Comparison of ENCODE assay signal across 9 cellular contexts in the genomic region with DNA sequence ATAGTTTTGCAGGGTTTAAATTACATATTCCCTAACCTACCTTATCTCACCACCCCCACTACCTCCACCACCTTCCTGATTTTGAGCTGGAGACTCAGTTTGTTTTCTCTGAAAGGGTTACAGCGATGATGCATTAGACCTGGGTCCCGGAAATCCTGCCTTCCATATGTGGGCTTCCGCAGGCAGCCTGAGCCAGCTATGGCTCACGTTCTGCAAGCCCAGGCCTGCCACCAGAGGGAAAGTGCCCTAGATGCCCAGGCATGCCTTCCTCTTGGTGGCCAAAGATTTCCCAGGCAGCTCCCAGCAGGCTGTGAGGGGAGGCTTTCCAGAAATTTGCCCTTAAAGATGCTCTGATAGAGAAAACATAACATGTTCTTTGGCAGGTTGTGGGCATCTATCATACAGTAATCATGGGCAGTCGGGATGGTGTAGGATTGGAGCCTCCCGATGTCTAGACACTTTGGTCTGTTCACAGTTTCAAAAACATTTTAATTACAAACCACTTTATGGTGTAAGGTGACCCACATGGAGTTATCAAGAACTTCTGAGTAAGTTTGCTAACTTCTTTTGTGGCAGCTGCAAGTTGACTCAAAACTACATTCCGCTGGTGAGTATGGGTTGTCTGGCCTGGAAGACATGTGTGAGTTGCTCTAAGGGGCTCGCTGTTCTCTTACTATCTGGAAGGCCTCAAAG.
DNase-seq lines count a peak whose midpoint lies in the region; ATAC-seq and TF ChIP-seq lines count a peak whose summit lies in the region.
"Had no signal": no experiment of that assay in that cellular context is flagged by ENCODE, and none has a peak within 500 bp of the region (broad histone marks: within the 10 kb centered on the region; RNA-seq: fewer than 3 reads in every experiment).

No MANE protein-coding gene starts in this region.

- peak in 3 of 4 experiments; percentile 73 to 81 (median 76) for ATAC-seq in T-cell (replicated peaks in 1 of 4)
- ATAC-seq in GM18907 (IDR thresholded peaks at IDR 0.05; ENCODE audit: unreplicated experiment), result no peak
- ATAC-seq in HG03025 (IDR thresholded peaks at IDR 0.05; ENCODE audit: low FRiP score, unreplicated experiment), result no peak

- no peaks in the 10 kb centered on the region for H3K9me3 Mint-ChIP-seq in T-cell
- H3K9me3 Mint-ChIP-seq: brain had no signal

- H3K27ac ChIP-seq in breast epithelium (peak overlapping the region; percentile 1 to 33), suprapubic skin (peak overlapping the region; percentile 50)

- POLR2A ChIA-PET in T-cell (lab: Charles Lee), result no interaction called here

- H3K4me3 Mint-ChIP-seq in T-cell, result peak overlapping the region; percentile 26 to 40 (median 31)
- H3K4me3 Mint-ChIP-seq: brain had no signal

- peak in 1 of 3 donors; percentile 50 for TF ChIP-seq CTCF in breast epithelium (IDR thresholded peaks at IDR 0.05)
- peak in 1 of 2 donors; percentile 1 for TF ChIP-seq CTCF in suprapubic skin (IDR thresholded peaks at IDR 0.05)

- H3K9me3 ChIP-seq in breast epithelium (no peaks in the 10 kb centered on the region), suprapubic skin (no peaks in the 10 kb centered on the region)

- no peaks in the 10 kb centered on the region for H3K36me3 ChIP-seq in breast epithelium
- no peaks in the 10 kb centered on the region for H3K36me3 ChIP-seq in suprapubic skin

- intact Hi-C loops in breast epithelium (cut with DNase I; ENCODE audit: low total_unique reads), result no loop called here

- H3K27me3 Mint-ChIP-seq in T-cell, result no peaks in the 10 kb centered on the region

- H3K27me3 ChIP-seq in breast epithelium (no peaks in the 10 kb centered on the region), suprapubic skin (no peaks in the 10 kb centered on the region)

- no peak for TF ChIP-seq EP300 in suprapubic skin (IDR thresholded peaks at IDR 0.05)

- H3K4me3 ChIP-seq in breast epithelium (no peak overlapping the region), suprapubic skin (no peak overlapping the region)

- CTCF ChIA-PET in T-cell (lab: Charles Lee), result interaction anchor here in 1 of 2 donors (1.7 kb wide), 1 partner anchor 46 kb away, joined by 6 read pairs; no protein-coding TSS in a partner anchor

- peak overlapping the region; percentile 58 to 79 for H3K27ac Mint-ChIP-seq in T-cell

- H3K4me1 Mint-ChIP-seq in T-cell, result peaks cover 38 to 47% (median 41%) of the 10 kb centered on the region in 3 donors

- H3K4me1 ChIP-seq in breast epithelium, result no peaks in the 10 kb centered on the region
- peaks cover 31% of the 10 kb centered on the region for H3K4me1 ChIP-seq in suprapubic skin

- TF ChIP-seq POLR2A in breast epithelium (IDR thresholded peaks at IDR 0.05) (no peak), suprapubic skin (IDR thresholded peaks at IDR 0.05) (no peak)

- peak; percentile 21 for DNase-seq in activated gamma-delta T cell treated with Interleukin-2 at 50 U/mL for 16 hours
- no peak for DNase-seq in activated gamma-delta T cell (lab: John Stamatoyannopoulos, UW)
- DNase-seq in T-cell, result peak in 32 of 34 experiments; percentile 6 to 63 (median 39)
- peak in 1 of 2 donors; percentile 82 for DNase-seq in breast epithelium (ENCODE audit: low spot score in 2 of 2)
- DNase-seq in suprapubic skin (ENCODE audit: low spot score in 2 of 2), result no peak
- no peak for DNase-seq in GM03348 (ENCODE audit: low spot score)

- WGBS in suprapubic skin, result 63% methylated on average over 8 of the region's 8 CpGs

- H3K36me3 Mint-ChIP-seq in T-cell, result no peaks in the 10 kb centered on the region
- H3K36me3 Mint-ChIP-seq: brain had no signal

Comparison
In these comparisons a context has a peak if more than half of its experiments do, and no peak if none do; other contexts are left out.
1. DNase-seq: peak in activated gamma-delta T cell treated with Interleukin-2 at 50 U/mL for 16 hours (single experiment) and T-cell (32 of 34); none in activated gamma-delta T cell (single experiment), suprapubic skin (0 of 2) and GM03348 (single experiment).
2. ATAC-seq: peak in T-cell (3 of 4); none in GM18907 (single experiment) and HG03025 (single experiment).